Comparison of ENCODE assay signal across 12 cellular contexts in the genomic region with DNA sequence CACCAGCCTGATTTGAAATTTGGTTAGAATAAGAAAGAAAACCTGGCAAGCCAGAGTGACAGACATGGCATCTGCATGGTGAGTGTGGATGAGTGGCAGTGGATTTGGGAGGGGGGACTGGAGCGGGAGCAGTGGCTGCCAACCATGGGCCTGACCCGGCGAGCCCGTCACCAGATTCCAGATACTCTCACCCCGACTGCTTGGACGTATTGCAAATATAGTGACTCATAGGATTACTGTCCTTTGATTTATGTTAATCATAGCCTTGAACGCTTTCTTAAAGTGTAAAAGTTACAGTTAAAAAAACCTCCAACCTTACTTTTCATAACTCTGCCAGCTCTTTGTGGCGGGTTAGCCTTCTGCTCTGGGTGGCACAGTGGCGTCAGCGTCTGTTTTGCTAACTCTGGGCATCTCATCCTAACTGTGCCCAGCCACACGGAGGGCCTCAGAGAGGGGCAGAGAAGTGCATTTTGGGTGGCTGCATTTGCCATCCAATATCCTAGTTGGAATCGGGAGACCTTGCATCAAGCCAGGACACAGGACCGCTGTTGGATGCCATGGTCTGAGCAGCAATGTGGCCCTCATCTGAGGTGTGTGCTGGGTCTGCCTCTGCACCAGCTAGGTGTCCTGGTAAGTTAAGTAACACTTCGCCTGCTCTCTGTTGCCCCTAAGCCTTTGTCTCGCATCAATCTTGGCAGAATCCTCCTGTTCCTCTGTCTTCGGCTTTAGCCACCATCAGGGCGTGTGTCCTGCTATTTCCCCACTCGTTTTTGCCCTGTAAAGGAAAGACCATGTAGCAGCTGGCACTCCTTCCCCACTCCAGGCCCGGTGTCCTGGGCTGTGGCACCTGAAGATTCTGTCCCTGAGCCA. TPM values are rescaled to one million over a fixed set of nuclear protein-coding genes. Genes with fewer than 3 reads are reported as not detected.
DNase-seq lines count a peak whose midpoint lies in the region; ATAC-seq and TF ChIP-seq lines count a peak whose summit lies in the region.
"Had no signal": no experiment of that assay in that cellular context is flagged by ENCODE, and none has a peak within 500 bp of the region (broad histone marks: within the 10 kb centered on the region; RNA-seq: fewer than 3 reads in every experiment).

No MANE protein-coding gene starts in this region.

- peak overlapping the region; percentile 36 for H3K4me3 Mint-ChIP-seq in MCF 10A (ENCODE audit: unreplicated experiment)
- H3K4me3 Mint-ChIP-seq in activated CD8-positive, alpha-beta memory T cell treated with anti-CD3 and anti-CD28 coated beads, Interleukin-2, amount 10 ng/mL, durations not matched to agents 7 days and 5 days, result no peak overlapping the region

- in situ Hi-C loops in transverse colon (cut with MboI; ENCODE audit: low pct_ligation_motif_present in 1 of 4, low pct_unique_long_range_greater_than_20kb in 1 of 4, low sequenced_read_pairs in 3 of 4), result no loop called here

- POLR2A ChIA-PET in MCF 10A (lab: Yijun Ruan, JAX), result interaction anchor here (0.6 to 7.0 kb wide), 12 partner anchors 11 to 633 kb away, joined by 3 to 128 read pairs (median 3); a partner anchor contains a TSS

- DNase-seq in MCF 10A (ENCODE audit: unreplicated experiment) (peak; percentile 80), breast epithelium (ENCODE audit: low spot score in 2 of 2) (no peak), T1000 (lab: John Stamatoyannopoulos, UW) (peak; percentile 51), fibroblast of pulmonary artery (ENCODE audit: low read depth) (peak; percentile 34), transverse colon (no peak), T-helper 1 cell (no peak), islet precursor cell (no peak)
- DNase-seq in activated CD8-positive, alpha-beta memory T cell treated with anti-CD3 and anti-CD28 coated beads, Interleukin-2, amount 10 ng/mL, durations not matched to agents 7 days and 5 days, result no peak
- DNase-seq: activated CD4-positive, alpha-beta T cell treated with anti-CD3 and anti-CD28 coated beads for 4 hours; activated gamma-delta T cell treated with Interleukin-2 at 50 U/mL for 16 hours; DND-41 had no signal

- BruUV-seq in MCF 10A (replicated peaks; lab: Mats Ljungman, UMichigan), result TSS peak; percentile 82

- CTCF ChIA-PET in MCF 10A (lab: Yijun Ruan, JAX), result interaction anchor here (0.7 to 1.2 kb wide), 9 partner anchors 10 to 62 kb away, joined by 3 to 7 read pairs (median 4); no protein-coding TSS in a partner anchor
- CTCF ChIA-PET in activated CD8-positive, alpha-beta memory T cell treated with anti-CD3 and anti-CD28 coated beads, Interleukin-2, amount 10 ng/mL, durations not matched to agents 7 days and 5 days (lab: Charles Lee), result interaction anchor here (0.6 to 1.7 kb wide), 4 partner anchors 11 to 61 kb away, joined by 3 to 7 read pairs (median 5); no protein-coding TSS in a partner anchor

- H3K27ac Mint-ChIP-seq in MCF 10A (ENCODE audit: low read depth, unreplicated experiment), result peak overlapping the region; percentile 87
- H3K27ac Mint-ChIP-seq in activated CD8-positive, alpha-beta memory T cell treated with anti-CD3 and anti-CD28 coated beads, Interleukin-2, amount 10 ng/mL, durations not matched to agents 7 days and 5 days, result no peak overlapping the region

- H3K27me3 ChIP-seq in breast epithelium, result no peaks in the 10 kb centered on the region
- no peaks in the 10 kb centered on the region for H3K27me3 ChIP-seq in transverse colon

- H3K4me3 ChIP-seq in breast epithelium, result no peak overlapping the region
- H3K4me3 ChIP-seq in fibroblast of pulmonary artery (replicated peaks; ENCODE audit: low read depth, low read length), result no peak overlapping the region
- H3K4me3 ChIP-seq in transverse colon, result no peak overlapping the region
- H3K4me3 ChIP-seq: skin epidermis had no signal

- no peaks in the 10 kb centered on the region for H3K27me3 Mint-ChIP-seq in MCF 10A (ENCODE audit: insufficient read depth, unreplicated experiment)
- H3K27me3 Mint-ChIP-seq in activated CD8-positive, alpha-beta memory T cell treated with anti-CD3 and anti-CD28 coated beads, Interleukin-2, amount 10 ng/mL, durations not matched to agents 7 days and 5 days, result no peaks in the 10 kb centered on the region

- ATAC-seq in activated CD8-positive, alpha-beta memory T cell treated with anti-CD3 and anti-CD28 coated beads, Interleukin-2, amount 10 ng/mL, durations not matched to agents 7 days and 5 days, result no peak

- H3K4me1 ChIP-seq in breast epithelium (peaks cover 3 to 4% of the 10 kb centered on the region in 2 donors), transverse colon (peaks cover 8 to 27% (median 22%) of the 10 kb centered on the region in 4 donors)

- TF ChIP-seq POLR2A in breast epithelium (IDR thresholded peaks at IDR 0.05) (no peak), transverse colon (IDR thresholded peaks at IDR 0.05) (no peak)

- TF ChIP-seq CTCF in MCF 10A (IDR thresholded peaks at IDR 0.05; ENCODE audit: unreplicated experiment), result no peak
- no peak for TF ChIP-seq CTCF in breast epithelium (IDR thresholded peaks at IDR 0.05)
- TF ChIP-seq CTCF in fibroblast of pulmonary artery (IDR thresholded peaks at IDR 0.05; ENCODE audit: low read length, missing control alignments), result no peak
- no peak for TF ChIP-seq CTCF in transverse colon (IDR thresholded peaks at IDR 0.05)

- WGBS in transverse colon (ENCODE audit: low coverage in 1 of 2), 2 donors, result 75 to 77% methylated on average over 9 to 19 of the region's 19 CpGs

- no peaks in the 10 kb centered on the region for H3K36me3 ChIP-seq in breast epithelium
- peaks cover 0 to 1% (median 0%) of the 10 kb centered on the region in 4 donors for H3K36me3 ChIP-seq in transverse colon

- H3K4me1 Mint-ChIP-seq in MCF 10A (ENCODE audit: insufficient read depth, unreplicated experiment), result peaks cover 35% of the 10 kb centered on the region
- H3K4me1 Mint-ChIP-seq in activated CD8-positive, alpha-beta memory T cell treated with anti-CD3 and anti-CD28 coated beads, Interleukin-2, amount 10 ng/mL, durations not matched to agents 7 days and 5 days, result peaks cover 33% of the 10 kb centered on the region

- H3K9me3 ChIP-seq in breast epithelium (no peaks in the 10 kb centered on the region), transverse colon (no peaks in the 10 kb centered on the region)

- peaks cover 17% of the 10 kb centered on the region for H3K36me3 Mint-ChIP-seq in MCF 10A (ENCODE audit: insufficient read depth, unreplicated experiment)
- peaks cover 5% of the 10 kb centered on the region for H3K36me3 Mint-ChIP-seq in activated CD8-positive, alpha-beta memory T cell treated with anti-CD3 and anti-CD28 coated beads, Interleukin-2, amount 10 ng/mL, durations not matched to agents 7 days and 5 days

- no peak for TF ChIP-seq EP300 in transverse colon (IDR thresholded peaks at IDR 0.05; ENCODE audit: low read depth)

- intact Hi-C loops in MCF 10A (cut with micrococcal nuclease) (no loop called here), breast epithelium (cut with DNase I; ENCODE audit: low total_unique reads) (no loop called here), transverse colon (cut with DNase I; ENCODE audit: low total_unique reads) (loop anchor here (10.0 kb wide), 1 partner anchor 62 kb away; no protein-coding TSS in a partner anchor)

- H3K9me3 Mint-ChIP-seq in MCF 10A (ENCODE audit: unreplicated experiment), result no peaks in the 10 kb centered on the region
- no peaks in the 10 kb centered on the region for H3K9me3 Mint-ChIP-seq in activated CD8-positive, alpha-beta memory T cell treated with anti-CD3 and anti-CD28 coated beads, Interleukin-2, amount 10 ng/mL, durations not matched to agents 7 days and 5 days (ENCODE audit: low read depth)

- no peak overlapping the region for H3K27ac ChIP-seq in breast epithelium
- peak overlapping the region in 3 of 4 donors; percentile 8 to 38 (median 29) for H3K27ac ChIP-seq in transverse colon

RNA-seq across cellular contexts. Expression of a gene that starts 26.6 kb away (rescaled TPM):
- total RNA-seq in MCF 10A (2022) (85.9 and 104 TPM in 2 replicates), breast epithelium (10 to 100 TPM; 25.0 to 48.6 (median 36.7) TPM), transverse colon (100 to 1,000 TPM in 2 of 4 donors, 10 to 100 TPM in 2; 41.2 to 216 (median 106) TPM)
- 10 to 100 TPM; 81.7 to 85.1 TPM for total RNA-seq in activated CD8-positive, alpha-beta memory T cell treated with anti-CD3 and anti-CD28 coated beads, Interleukin-2, amount 10 ng/mL, durations not matched to agents 7 days and 5 days

RNA-seq across cellular contexts. Expression of a gene that starts 34.3 kb away (rescaled TPM):
- total RNA-seq in MCF 10A (2022) (20.6 TPM in 2 replicates), breast epithelium (10 to 100 TPM; 31.9 to 59.5 (median 44.9) TPM), transverse colon (100 to 1,000 TPM in 1 of 4 donors, 10 to 100 TPM in 3; 44.1 to 133 (median 61.1) TPM)
- 100 to 1,000 TPM; 114 TPM for total RNA-seq in activated CD8-positive, alpha-beta memory T cell treated with anti-CD3 and anti-CD28 coated beads, Interleukin-2, amount 10 ng/mL, durations not matched to agents 7 days and 5 days

RNA-seq across cellular contexts. Expression of a gene that starts 42.3 kb away (rescaled TPM):
- 38.0 and 45.4 TPM in 2 replicates for total RNA-seq in MCF 10A (2022)
- 10 to 100 TPM; 54.7 to 71.4 (median 61.9) TPM for total RNA-seq in breast epithelium
- 100 to 1,000 TPM in 2 of 4 donors, 10 to 100 TPM in 2; 46.2 to 212 (median 86.2) TPM for total RNA-seq in transverse colon
- 100 to 1,000 TPM; 269 to 378 TPM for total RNA-seq in activated CD8-positive, alpha-beta memory T cell treated with anti-CD3 and anti-CD28 coated beads, Interleukin-2, amount 10 ng/mL, durations not matched to agents 7 days and 5 days

Comparison
In these comparisons a context has a peak if more than half of its experiments do, and no peak if none do; other contexts are left out.
1. DNase-seq: peak in MCF 10A (single experiment), T1000 (single experiment) and fibroblast of pulmonary artery (single experiment); none in breast epithelium (0 of 2), transverse colon (single experiment), activated CD8-positive, alpha-beta memory T cell treated with anti-CD3 and anti-CD28 coated beads, Interleukin-2, amount 10 ng/mL, durations not matched to agents 7 days and 5 days (single experiment), T-helper 1 cell (0 of 5) and islet precursor cell (single experiment).
2. H3K27ac ChIP-seq: peak in transverse colon (3 of 4); none in breast epithelium (0 of 2).